1 cellular context compared by ENCODE assay signal in genomic region chr6:118677193-118677592, GRCh38.
TF ChIP-seq lines count a peak whose summit lies in the region.

No MANE protein-coding gene starts in this region.

TF ChIP-seq in IMR-90, 13 proteins besides CTCF, POLR2A, EP300 and RAD21 (continued from another document):
- peak; percentile 87 for TF ChIP-seq MAFK (IDR thresholded peaks at IDR 0.05; ENCODE audit: low read depth, low read length)
